ENCODE assay signal across 1 cellular context in genomic region chr16:72947379-72948237, GRCh38.
TF ChIP-seq lines count a peak whose summit lies in the region.

No MANE protein-coding gene starts in this region.

TF ChIP-seq in HepG2, 621 proteins besides CTCF, POLR2A, EP300 and RAD21 (continued from another document and continues in another):
- no peak for TF ChIP-seq MNT (IDR thresholded peaks at IDR 0.05)
- peak; percentile 72 for TF ChIP-seq NR2F6 (IDR thresholded peaks at IDR 0.05)
- peak; percentile 94 for TF ChIP-seq NR2F6 (CRISPR knock-in tag; IDR thresholded peaks at IDR 0.05)
- no peak for TF ChIP-seq ZNF777 (CRISPR knock-in tag; IDR thresholded peaks at IDR 0.05)
- peak; percentile 68 for TF ChIP-seq GATAD2A (CRISPR knock-in tag; IDR thresholded peaks at IDR 0.05)
- peak; percentile 39; the same call in 1 of the 2 replicates for TF ChIP-seq ZBTB43 (CRISPR knock-in tag; conservative IDR thresholded peaks at IDR 0.05)
- TF ChIP-seq BRF2 (CRISPR knock-in tag; IDR thresholded peaks at IDR 0.05) = no peak
- no peak for TF ChIP-seq SNAPC4 (CRISPR knock-in tag; IDR thresholded peaks at IDR 0.05)
- no peak for TF ChIP-seq PRDM4 (CRISPR knock-in tag; IDR thresholded peaks at IDR 0.05; ENCODE audit: borderline replicate concordance)
- no peak for TF ChIP-seq NONO (IDR thresholded peaks at IDR 0.05)
- TF ChIP-seq NONO (CRISPR knock-in tag; conservative IDR thresholded peaks at IDR 0.05) = 0 out of 2 replicates have a peak, but pooled peaks have one; percentile 54
- no peak for TF ChIP-seq SRF (IDR thresholded peaks at IDR 0.05; ENCODE audit: low read depth, low read length)
- TF ChIP-seq ZNF609 (CRISPR knock-in tag; IDR thresholded peaks at IDR 0.05; ENCODE audit: borderline replicate concordance) = peak; percentile 46
- no peak for TF ChIP-seq ZBTB25 (CRISPR knock-in tag; IDR thresholded peaks at IDR 0.05)
- no peak for TF ChIP-seq ZNF101 (CRISPR knock-in tag; IDR thresholded peaks at IDR 0.05; ENCODE audit: borderline replicate concordance, low read depth)
- no peak; the same call in 2 of the 3 replicates for TF ChIP-seq MXI1 (IDR thresholded peaks at IDR 0.05; ENCODE audit: borderline replicate concordance, low read depth, low read length)
- no peak; the same call in 1 of the 2 replicates for TF ChIP-seq ZNF782 (CRISPR knock-in tag; IDR thresholded peaks at IDR 0.05; ENCODE audit: borderline replicate concordance)
- TF ChIP-seq E2F2 (CRISPR knock-in tag; IDR thresholded peaks at IDR 0.05; ENCODE audit: borderline replicate concordance) = no peak
- no peak for TF ChIP-seq ZSCAN31 (CRISPR knock-in tag; IDR thresholded peaks at IDR 0.05; ENCODE audit: low read depth)
- no peak for TF ChIP-seq BRCA1 (CRISPR knock-in tag; IDR thresholded peaks at IDR 0.05)
- 0 out of 2 replicates have a peak, but pooled peaks have one; percentile 16 for TF ChIP-seq CHD4 (IDR thresholded peaks at IDR 0.05; ENCODE audit: borderline replicate concordance, low read length)
- no peak for TF ChIP-seq CBX2 (IDR thresholded peaks at IDR 0.05; ENCODE audit: low read depth, low read length)
- no peak for TF ChIP-seq CBX2 (CRISPR knock-in tag; IDR thresholded peaks at IDR 0.05; ENCODE audit: low read depth)
- TF ChIP-seq ZBTB20 (CRISPR knock-in tag; IDR thresholded peaks at IDR 0.05; ENCODE audit: borderline replicate concordance, low read depth) = no peak; the same call in 1 of the 2 replicates
- no peak for TF ChIP-seq MYPOP (CRISPR knock-in tag; IDR thresholded peaks at IDR 0.05)
- TF ChIP-seq ZNF816 (CRISPR knock-in tag; IDR thresholded peaks at IDR 0.05; ENCODE audit: borderline replicate concordance) = no peak
- no peak for TF ChIP-seq ZNF432 (CRISPR knock-in tag; IDR thresholded peaks at IDR 0.05; ENCODE audit: borderline replicate concordance)
- no peak for TF ChIP-seq ZIK1 (CRISPR knock-in tag; IDR thresholded peaks at IDR 0.05; ENCODE audit: borderline replicate concordance, low read depth)
- TF ChIP-seq ZNF468 (CRISPR knock-in tag; IDR thresholded peaks at IDR 0.05) = no peak
- TF ChIP-seq ARID5B (CRISPR knock-in tag; IDR thresholded peaks at IDR 0.05) = peak; percentile 88
